Comparison of ENCODE assay signal across 18 cellular contexts in the genomic region with DNA sequence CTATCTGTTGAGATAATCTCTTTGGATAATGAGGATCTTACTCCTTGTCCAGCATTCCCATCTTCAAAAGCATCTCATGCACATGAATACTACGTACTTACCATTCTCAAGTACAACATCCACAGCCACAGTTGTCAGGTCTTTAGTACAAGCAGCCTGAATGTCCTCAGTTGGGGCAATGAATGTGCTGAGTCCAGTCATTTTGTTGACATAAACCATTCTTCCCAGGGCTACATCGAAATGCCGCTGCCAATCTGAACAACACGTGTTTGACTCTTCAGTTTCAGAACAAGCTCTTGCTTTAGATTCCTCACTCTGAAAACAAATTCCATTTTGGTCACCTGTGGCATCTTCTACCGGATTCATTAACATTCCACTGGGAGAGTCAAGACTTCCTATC. TPM values are rescaled to one million over a fixed set of nuclear protein-coding genes. Genes with fewer than 3 reads are reported as not detected.
DNase-seq lines count a peak whose midpoint lies in the region; ATAC-seq, FAIRE-seq and TF ChIP-seq lines count a peak whose summit lies in the region.
"Had no signal": no experiment of that assay in that cellular context is flagged by ENCODE, and none has a peak within 500 bp of the region (broad histone marks: within the 10 kb centered on the region; RNA-seq: fewer than 3 reads in every experiment).

No MANE protein-coding gene starts in this region.

- H3K9me3 Mint-ChIP-seq in GM23338: no peaks in the 10 kb centered on the region; the same call in 1 of the 3 replicates
- H3K9me3 Mint-ChIP-seq in activated CD4-positive, alpha-beta T cell treated with anti-CD3 and anti-CD28 coated beads, Interleukin-2, amount 10 ng/mL, durations not matched to agents 7 days and 5 days: no peaks in the 10 kb centered on the region
- H3K9me3 Mint-ChIP-seq: CD4-positive, alpha-beta memory T cell had no signal

- TF ChIP-seq POLR2A in endothelial cell of umbilical vein (IDR thresholded peaks at IDR 0.05; ENCODE audit: low read depth, low read length) (no peak), thyroid gland (IDR thresholded peaks at IDR 0.05) (peak in 1 of 2 donors; percentile 20)

- H3K27ac Mint-ChIP-seq in GM23338: no peak overlapping the region
- no peak overlapping the region for H3K27ac Mint-ChIP-seq in activated CD4-positive, alpha-beta T cell treated with anti-CD3 and anti-CD28 coated beads, Interleukin-2, amount 10 ng/mL, durations not matched to agents 7 days and 5 days

- H3K27ac ChIP-seq in GM23338 (ENCODE audit: low read depth) (no peak overlapping the region), endothelial cell of umbilical vein (ENCODE audit: insufficient read depth, low read depth, low read length) (no peak overlapping the region), thyroid gland (peak overlapping the region in 2 of 3 donors; percentile 46 to 47)
- H3K27ac ChIP-seq: RWPE1 had no signal

- no peaks in the 10 kb centered on the region; the same call in 2 of the 3 replicates for H3K4me1 Mint-ChIP-seq in GM23338
- peaks cover 51% of the 10 kb centered on the region for H3K4me1 Mint-ChIP-seq in activated CD4-positive, alpha-beta T cell treated with anti-CD3 and anti-CD28 coated beads, Interleukin-2, amount 10 ng/mL, durations not matched to agents 7 days and 5 days

- no peak overlapping the region for H3K4me3 ChIP-seq in GM23338
- H3K4me3 ChIP-seq in Loucy (ENCODE audit: low read length, poor library complexity, severe bottlenecking): no peak overlapping the region
- H3K4me3 ChIP-seq in endothelial cell of umbilical vein (replicated peaks in 1 of 3; ENCODE audit: insufficient read depth in 1 of 3, low read depth in 1 of 3, low read length in 3 of 3): no peak overlapping the region
- no peak overlapping the region for H3K4me3 ChIP-seq in thyroid gland (replicated peaks in 1 of 3)
- H3K4me3 ChIP-seq: MG63 had no signal

- H3K4me1 ChIP-seq in GM23338 (ENCODE audit: insufficient read depth) (no peaks in the 10 kb centered on the region), Loucy (ENCODE audit: insufficient read depth, low read length, poor library complexity, severe bottlenecking) (peaks cover 28% of the 10 kb centered on the region), endothelial cell of umbilical vein (ENCODE audit: control insufficient read depth, extremely low read depth, insufficient read depth, low read length) (peaks cover 33% of the 10 kb centered on the region), thyroid gland (peaks cover 43 to 53% of the 10 kb centered on the region in 2 donors)
- H3K4me1 ChIP-seq: BE2C had no signal

- H3K27me3 ChIP-seq in GM23338 (ENCODE audit: insufficient read depth) (no peaks in the 10 kb centered on the region), Loucy (ENCODE audit: insufficient read depth, low read length, poor library complexity, severe bottlenecking) (no peaks in the 10 kb centered on the region), endothelial cell of umbilical vein (ENCODE audit: control insufficient read depth in 2 of 2, insufficient read depth in 2 of 2, low read length in 2 of 2) (no peaks in the 10 kb centered on the region), thyroid gland (no peaks in the 10 kb centered on the region)
- H3K27me3 ChIP-seq: BE2C, MG63 had no signal

- H3F3A ChIP-seq in GM23338 (replicated peaks; ENCODE audit: low read depth) (no peaks in the 10 kb centered on the region), Loucy (ENCODE audit: low read depth) (0 out of 2 replicates have a peak, but pooled peaks cover 4% of the 10 kb centered on the region)

- H3K9ac ChIP-seq in Loucy (ENCODE audit: low read depth, low read length, poor library complexity, severe bottlenecking) (no peak overlapping the region), endothelial cell of umbilical vein (replicated peaks; ENCODE audit: extremely low read depth, insufficient read depth, low read length) (no peak overlapping the region)

- H3K36me3 ChIP-seq in GM23338 (ENCODE audit: insufficient read depth): no peaks in the 10 kb centered on the region
- no peaks in the 10 kb centered on the region for H3K36me3 ChIP-seq in Loucy (ENCODE audit: insufficient read depth, low read length)
- H3K36me3 ChIP-seq in endothelial cell of umbilical vein (ENCODE audit: control insufficient read depth in 2 of 2, extremely low read depth in 1 of 2, insufficient read depth in 2 of 2, low read length in 2 of 2): no peaks in the 10 kb centered on the region
- H3K36me3 ChIP-seq in thyroid gland: peaks cover 0 to 1% of the 10 kb centered on the region in 2 donors

- 0 out of 2 replicates have a peak, but pooled peaks cover 6% of the 10 kb centered on the region for H4K20me1 ChIP-seq in GM23338 (replicated peaks; ENCODE audit: insufficient read depth)
- peaks cover 5% of the 10 kb centered on the region for H4K20me1 ChIP-seq in Loucy (ENCODE audit: insufficient read depth, low read length, poor library complexity, severe bottlenecking)
- no peaks in the 10 kb centered on the region for H4K20me1 ChIP-seq in endothelial cell of umbilical vein (replicated peaks; ENCODE audit: control insufficient read depth, extremely low read depth, insufficient read depth, low read length)

- dilution Hi-C loops in endothelial cell of umbilical vein (cut with MboI; ENCODE audit: extremely low pct_ligation_motif_present, low sequenced_read_pairs): no loop called here

- no peaks in the 10 kb centered on the region for H3K9me1 ChIP-seq in endothelial cell of umbilical vein (replicated peaks; ENCODE audit: control insufficient read depth, extremely low read depth, insufficient read depth, low read length)

- H3K36me3 Mint-ChIP-seq in GM23338 (ENCODE audit: low read depth): no peaks in the 10 kb centered on the region
- peaks cover 33% of the 10 kb centered on the region for H3K36me3 Mint-ChIP-seq in activated CD4-positive, alpha-beta T cell treated with anti-CD3 and anti-CD28 coated beads, Interleukin-2, amount 10 ng/mL, durations not matched to agents 7 days and 5 days (ENCODE audit: low read depth)

- no peak for ATAC-seq in GM23338
- ATAC-seq: HCT116, PC-3 had no signal

- intact Hi-C loops in endothelial cell of umbilical vein (cut with micrococcal nuclease) (loop anchor here (2.0 kb wide), 1 partner anchor 19 kb away; the partner anchor contains the start of gene ACYP1), thyroid gland (cut with DNase I) (no loop called here)

- H3K27me3 Mint-ChIP-seq in GM23338 (ENCODE audit: insufficient read depth, low read depth, poor library complexity): peaks cover 1% of the 10 kb centered on the region
- no peaks in the 10 kb centered on the region for H3K27me3 Mint-ChIP-seq in activated CD4-positive, alpha-beta T cell treated with anti-CD3 and anti-CD28 coated beads, Interleukin-2, amount 10 ng/mL, durations not matched to agents 7 days and 5 days
- H3K27me3 Mint-ChIP-seq: CD4-positive, alpha-beta memory T cell had no signal

- no peak overlapping the region for H3K4me3 Mint-ChIP-seq in GM23338
- no peak overlapping the region for H3K4me3 Mint-ChIP-seq in activated CD4-positive, alpha-beta T cell treated with anti-CD3 and anti-CD28 coated beads, Interleukin-2, amount 10 ng/mL, durations not matched to agents 7 days and 5 days

- H2AFZ ChIP-seq in GM23338 (no peak overlapping the region), Loucy (ENCODE audit: low read length) (no peak overlapping the region), endothelial cell of umbilical vein (ENCODE audit: low read depth, low read length) (no peak overlapping the region)

- POLR2A ChIA-PET in endothelial cell of umbilical vein (lab: Charles Lee): no interaction called here
- POLR2A ChIA-PET in activated CD4-positive, alpha-beta T cell treated with anti-CD3 and anti-CD28 coated beads, Interleukin-2, amount 10 ng/mL, durations not matched to agents 7 days and 5 days (lab: Charles Lee): no interaction called here

- H3K9me3 ChIP-seq in Loucy (ENCODE audit: insufficient read depth, low read depth, low read length): no peaks in the 10 kb centered on the region
- no peaks in the 10 kb centered on the region for H3K9me3 ChIP-seq in endothelial cell of umbilical vein (replicated peaks; ENCODE audit: control insufficient read depth, insufficient read depth, low read length)
- no peaks in the 10 kb centered on the region for H3K9me3 ChIP-seq in thyroid gland
- H3K9me3 ChIP-seq: BE2C, MG63 had no signal

- TF ChIP-seq CTCF in GM23338 (conservative IDR thresholded peaks at IDR 0.05; ENCODE audit: low read depth in 2 of 2): no peak
- TF ChIP-seq CTCF in Loucy (conservative IDR thresholded peaks at IDR 0.05; ENCODE audit: low read length): no peak
- no peak for TF ChIP-seq CTCF in endothelial cell of umbilical vein (IDR thresholded peaks at IDR 0.05; ENCODE audit: extremely low read depth in 1 of 2, insufficient read depth in 1 of 2, low read depth in 1 of 2, low read length in 2 of 2)
- no peak for TF ChIP-seq CTCF in thyroid gland (IDR thresholded peaks at IDR 0.05)

- H3K9me2 ChIP-seq in GM23338 (ENCODE audit: insufficient read depth) (no peaks in the 10 kb centered on the region), Loucy (replicated peaks; ENCODE audit: low read depth, low read length) (no peaks in the 10 kb centered on the region)

- peak; percentile 20 for DNase-seq in GM23338 (ENCODE audit: low spot score)
- no peak for DNase-seq in endothelial cell of umbilical vein (ENCODE audit: low read depth, low spot score)
- peak; percentile 56 to 63 for DNase-seq in thyroid gland
- DNase-seq in activated CD8-positive, alpha-beta memory T cell treated with anti-CD3 and anti-CD28 coated beads, Interleukin-2, amount 50 U/mL, for 48 hours: no peak
- no peak for DNase-seq in GM19239 (ENCODE audit: insufficient read length, low spot score)
- no peak for DNase-seq in activated CD4-positive, alpha-beta T cell treated with anti-CD3 and anti-CD28 coated beads, Interleukin-2, amount 10 ng/mL, durations not matched to agents 7 days and 5 days
- DNase-seq: BE2C; CD4-positive, alpha-beta memory T cell; DMS79; MG63; NCI-H1092; NCI-H2081 treated with DMSO at 0.1 percent for 48 hours; NCI-H510A; NCI-H774 had no signal

- H3K79me2 ChIP-seq in GM23338 (replicated peaks; ENCODE audit: insufficient read depth) (0 out of 2 replicates have a peak, but pooled peaks cover 6% of the 10 kb centered on the region), Loucy (ENCODE audit: insufficient read depth, low read length) (peaks cover 17% of the 10 kb centered on the region), endothelial cell of umbilical vein (ENCODE audit: control insufficient read depth, insufficient read depth, low read length) (peaks cover 7% of the 10 kb centered on the region)

- H3K4me2 ChIP-seq in GM23338: no peak overlapping the region
- peak overlapping the region; percentile 2 for H3K4me2 ChIP-seq in Loucy (ENCODE audit: low read depth, low read length, poor library complexity, severe bottlenecking)
- peak overlapping the region; percentile 6 for H3K4me2 ChIP-seq in endothelial cell of umbilical vein (ENCODE audit: insufficient read depth, low read length)

- CTCF ChIA-PET in endothelial cell of umbilical vein (lab: Charles Lee): no interaction called here
- CTCF ChIA-PET in activated CD4-positive, alpha-beta T cell treated with anti-CD3 and anti-CD28 coated beads, Interleukin-2, amount 10 ng/mL, durations not matched to agents 7 days and 5 days (lab: Charles Lee): no interaction called here

- FAIRE-seq in endothelial cell of umbilical vein (lab: Jason Lieb, UNC): no peak
- FAIRE-seq in GM19239 (lab: Jason Lieb, UNC): no peak

- no TSS peak for BruUV-seq in endothelial cell of umbilical vein (replicated peaks; lab: Mats Ljungman, UMichigan)

- WGBS in thyroid gland, 2 donors: 58 to 74% methylated on average over 5 of the region's 5 CpGs

RNA-seq across cellular contexts. Expression of gene MLH3, which starts 5.0 kb away (rescaled TPM):
- 14.7 and 14.8 TPM in 2 replicates for total RNA-seq in GM23338 (2014; rRNA removed; shearing (Covaris generic))
- polyA plus RNA-seq in GM23338 (2016; fragmentation: Nextera tagmentation; extraction: Ambion mirVana): 8.6 and 10.7 TPM in 2 replicates
- total RNA-seq in endothelial cell of umbilical vein: 14.6 and 16.5 TPM in 2 replicates
- 4.6 and 4.8 TPM in 2 replicates for polyA plus RNA-seq in endothelial cell of umbilical vein
- polyA plus RNA-seq in endothelial cell of umbilical vein (2011; cell fraction: cytosol; rRNA removed): 4.8 and 5.3 TPM in 2 replicates
- 17.2 and 19.0 TPM in 2 replicates for polyA plus RNA-seq in endothelial cell of umbilical vein (2011; cell fraction: nucleus; rRNA removed)
- 7.7 and 8.2 TPM in 2 replicates for polyA plus RNA-seq in endothelial cell of umbilical vein (2012)
- polyA minus RNA-seq in endothelial cell of umbilical vein: 20.0 and 27.1 TPM in 2 replicates
- 10.9 TPM for polyA minus RNA-seq in endothelial cell of umbilical vein (2011; cell fraction: cytosol; rRNA and poly(A)+ RNA removed)
- 19.0 and 23.3 TPM in 2 replicates for polyA minus RNA-seq in endothelial cell of umbilical vein (2011; cell fraction: nucleus; rRNA and poly(A)+ RNA removed)
- 10 to 100 TPM; 48.1 to 68.1 (median 57.9) TPM for total RNA-seq in thyroid gland
- 10 to 100 TPM; 17.0 to 17.3 TPM for total RNA-seq in activated CD4-positive, alpha-beta T cell treated with anti-CD3 and anti-CD28 coated beads, Interleukin-2, amount 10 ng/mL, durations not matched to agents 7 days and 5 days

RNA-seq across cellular contexts. Expression of gene ACYP1, which starts 17.5 kb away (rescaled TPM):
- total RNA-seq in GM23338 (2014; rRNA removed; shearing (Covaris generic)): 18.4 and 23.0 TPM in 2 replicates
- polyA plus RNA-seq in GM23338 (2016; fragmentation: Nextera tagmentation; extraction: Ambion mirVana) (91.5 and 104 TPM in 2 replicates), endothelial cell of umbilical vein (17.4 and 30.2 TPM in 2 replicates)
- total RNA-seq in endothelial cell of umbilical vein (34.2 and 37.5 TPM in 2 replicates), thyroid gland (10 to 100 TPM; 24.0 to 48.8 (median 36.1) TPM)
- polyA plus RNA-seq in endothelial cell of umbilical vein (2011; cell fraction: cytosol; rRNA removed): 41.6 and 54.9 TPM in 2 replicates
- 24.8 and 51.2 TPM in 2 replicates for polyA plus RNA-seq in endothelial cell of umbilical vein (2011; cell fraction: nucleus; rRNA removed)
- 22.8 and 34.0 TPM in 2 replicates for polyA plus RNA-seq in endothelial cell of umbilical vein (2012)
- 11.3 and 16.2 TPM in 2 replicates for polyA minus RNA-seq in endothelial cell of umbilical vein
- 6.9 TPM for polyA minus RNA-seq in endothelial cell of umbilical vein (2011; cell fraction: cytosol; rRNA and poly(A)+ RNA removed)
- 11.8 TPM in 2 replicates for polyA minus RNA-seq in endothelial cell of umbilical vein (2011; cell fraction: nucleus; rRNA and poly(A)+ RNA removed)
- total RNA-seq in activated CD4-positive, alpha-beta T cell treated with anti-CD3 and anti-CD28 coated beads, Interleukin-2, amount 10 ng/mL, durations not matched to agents 7 days and 5 days: 10 to 100 TPM; 52.4 to 62.0 TPM

RNA-seq across cellular contexts. Expression of gene ZC2HC1C, which starts 23.2 kb away (rescaled TPM):
- total RNA-seq in GM23338 (2014; rRNA removed; shearing (Covaris generic)): 0.90 and 3.7 TPM in 2 replicates
- polyA plus RNA-seq in GM23338 (2016; fragmentation: Nextera tagmentation; extraction: Ambion mirVana) (2.8 and 3.7 TPM in 2 replicates), endothelial cell of umbilical vein (0.72 and 0.84 TPM in 2 replicates)
- total RNA-seq in endothelial cell of umbilical vein (0.91 and 3.6 TPM in 2 replicates), thyroid gland (10 to 100 TPM in 2 of 4 donors, 1 to 10 TPM in 2; 8.3 to 15.8 (median 12.4) TPM)
- 0.78 and 0.90 TPM in 2 replicates for polyA plus RNA-seq in endothelial cell of umbilical vein (2011; cell fraction: cytosol; rRNA removed)
- polyA plus RNA-seq in endothelial cell of umbilical vein (2011; cell fraction: nucleus; rRNA removed): 0.87 and 2.4 TPM in 2 replicates
- 0.68 and 1.5 TPM in 2 replicates for polyA plus RNA-seq in endothelial cell of umbilical vein (2012)
- polyA minus RNA-seq in endothelial cell of umbilical vein: 1.00 and 1.9 TPM in 2 replicates
- polyA minus RNA-seq in endothelial cell of umbilical vein (2011; cell fraction: cytosol; rRNA and poly(A)+ RNA removed): 2.4 TPM
- polyA minus RNA-seq in endothelial cell of umbilical vein (2011; cell fraction: nucleus; rRNA and poly(A)+ RNA removed): 2.2 and 3.8 TPM in 2 replicates
- total RNA-seq in activated CD4-positive, alpha-beta T cell treated with anti-CD3 and anti-CD28 coated beads, Interleukin-2, amount 10 ng/mL, durations not matched to agents 7 days and 5 days: 1 to 10 TPM; 3.1 to 3.3 TPM

RNA-seq across cellular contexts. Expression of gene EIF2B2, which starts 43.6 kb away (rescaled TPM):
- total RNA-seq in GM23338 (2014; rRNA removed; shearing (Covaris generic)): 39.2 and 41.4 TPM in 2 replicates
- polyA plus RNA-seq in GM23338 (2016; fragmentation: Nextera tagmentation; extraction: Ambion mirVana) (36.4 and 40.5 TPM in 2 replicates), endothelial cell of umbilical vein (143 and 146 TPM in 2 replicates)
- total RNA-seq in endothelial cell of umbilical vein (97.0 and 103 TPM in 2 replicates), thyroid gland (10 to 100 TPM; 47.0 to 94.8 (median 69.3) TPM)
- polyA plus RNA-seq in endothelial cell of umbilical vein (2011; cell fraction: cytosol; rRNA removed): 124 and 125 TPM in 2 replicates
- 101 and 104 TPM in 2 replicates for polyA plus RNA-seq in endothelial cell of umbilical vein (2011; cell fraction: nucleus; rRNA removed)
- 71.5 and 81.7 TPM in 2 replicates for polyA plus RNA-seq in endothelial cell of umbilical vein (2012)
- polyA minus RNA-seq in endothelial cell of umbilical vein: 89.0 and 115 TPM in 2 replicates
- 36.6 TPM for polyA minus RNA-seq in endothelial cell of umbilical vein (2011; cell fraction: cytosol; rRNA and poly(A)+ RNA removed)
- polyA minus RNA-seq in endothelial cell of umbilical vein (2011; cell fraction: nucleus; rRNA and poly(A)+ RNA removed): 65.0 and 65.2 TPM in 2 replicates
- total RNA-seq in activated CD4-positive, alpha-beta T cell treated with anti-CD3 and anti-CD28 coated beads, Interleukin-2, amount 10 ng/mL, durations not matched to agents 7 days and 5 days: 10 to 100 TPM; 53.0 to 58.1 TPM

Comparison
In these comparisons a context has a peak if more than half of its experiments do, and no peak if none do; other contexts are left out.
1. DNase-seq: peak in GM23338 (single experiment) and thyroid gland (2 of 2); none in endothelial cell of umbilical vein (single experiment), activated CD8-positive, alpha-beta memory T cell treated with anti-CD3 and anti-CD28 coated beads, Interleukin-2, amount 50 U/mL, for 48 hours (single experiment), GM19239 (single experiment) and activated CD4-positive, alpha-beta T cell treated with anti-CD3 and anti-CD28 coated beads, Interleukin-2, amount 10 ng/mL, durations not matched to agents 7 days and 5 days (single experiment).
2. H3K27ac ChIP-seq: peak in thyroid gland (2 of 3); none in GM23338 (single experiment) and endothelial cell of umbilical vein (single experiment).